ENCODE assay signal across 8 cellular contexts in genomic region chr19:8615813-8616596, GRCh38. TPM values are rescaled to one million over a fixed set of nuclear protein-coding genes. Genes with fewer than 3 reads are reported as not detected.
DNase-seq lines count a peak whose midpoint lies in the region; ATAC-seq and TF ChIP-seq lines count a peak whose summit lies in the region.

No MANE protein-coding gene starts in this region.

- H3K27me3 ChIP-seq in HAP-1 (ENCODE audit: low read depth) (no peaks in the 10 kb centered on the region; the same call in 1 of the 2 replicates), SK-N-SH (ENCODE audit: insufficient read depth) (peaks cover 47% of the 10 kb centered on the region; the same call in 1 of the 2 replicates), left ventricle myocardium inferior (ENCODE audit: low read depth) (peaks cover 59% of the 10 kb centered on the region)

- H3K9me3 ChIP-seq in HAP-1 (no peaks in the 10 kb centered on the region), SK-N-SH (no peaks in the 10 kb centered on the region), left ventricle myocardium inferior (replicated peaks) (no peaks in the 10 kb centered on the region)

- no peaks in the 10 kb centered on the region for H3K27me3 Mint-ChIP-seq in activated naive CD8-positive, alpha-beta T cell treated with anti-CD3 and anti-CD28 coated beads for 36 hours

- H4K20me1 ChIP-seq in SK-N-SH (ENCODE audit: insufficient read depth), result no peaks in the 10 kb centered on the region

- H3K79me2 ChIP-seq in SK-N-SH (ENCODE audit: insufficient read depth), result no peaks in the 10 kb centered on the region

- H3K4me2 ChIP-seq in SK-N-SH, result no peak overlapping the region

- CTCF ChIA-PET in SK-N-SH (lab: Yijun Ruan, JAX), result interaction anchor here (0.6 to 13.7 kb wide), 10 partner anchors 12 to 459 kb away, joined by 3 to 112 read pairs (median 4); partner anchors contain the start of gene MYO1F

- peak; percentile 96 for TF ChIP-seq CTCF in AG09319 (IDR thresholded peaks at IDR 0.05; ENCODE audit: low read depth, low read length)
- peak; percentile 97 for TF ChIP-seq CTCF in SK-N-SH (IDR thresholded peaks at IDR 0.05)
- peak; percentile 84 for TF ChIP-seq CTCF in left ventricle myocardium inferior (IDR thresholded peaks at IDR 0.05; ENCODE audit: borderline replicate concordance)

- H3K4me3 ChIP-seq in HAP-1, result no peak overlapping the region
- H3K4me3 ChIP-seq in SK-N-SH (ENCODE audit: low read depth in 2 of 2, low read length in 1 of 2), result no peak overlapping the region; a peak in 1 of 4 replicates
- no peak overlapping the region for H3K4me3 ChIP-seq in left ventricle myocardium inferior

- POLR2A ChIA-PET in SK-N-SH (lab: Yijun Ruan, JAX), result no interaction called here

- in situ Hi-C loops in HAP-1 (cut with MboI; ENCODE audit: low sequenced_read_pairs), result no loop called here

- H2AFZ ChIP-seq in SK-N-SH (ENCODE audit: low read depth), result no peak overlapping the region

- no peaks in the 10 kb centered on the region for H3K36me3 Mint-ChIP-seq in activated naive CD8-positive, alpha-beta T cell treated with anti-CD3 and anti-CD28 coated beads for 36 hours

- peak; percentile 64 for TF ChIP-seq RAD21 in SK-N-SH (IDR thresholded peaks at IDR 0.05; ENCODE audit: low read length)

- intact Hi-C loops in left ventricle myocardium inferior (cut with micrococcal nuclease), result no loop called here

- DNase-seq in AG09319 (ENCODE audit: extremely low read depth, low read depth) (no peak), HAP-1 (ENCODE audit: low spot score in 2 of 2) (peak; percentile 43 to 82), SK-N-SH (peak; percentile 68), left ventricle myocardium inferior (peak; percentile 51), amniotic stem cell (lab: John Stamatoyannopoulos, UW) (no peak)
- DNase-seq in activated naive CD8-positive, alpha-beta T cell treated with anti-CD3 and anti-CD28 coated beads for 36 hours, result peak; percentile 57
- peak; percentile 42 to 67 (median 50) for DNase-seq in stimulated activated CD4-positive, alpha-beta T cell treated with anti-CD3 and anti-CD28 coated beads, Interleukin-12 subunit alpha, Interleukin-12 subunit beta, amount 100 ng/mL, for 48 hours (ENCODE audit: low read depth in 2 of 3, low spot score in 1 of 3)

- no peaks in the 10 kb centered on the region for H3K9me3 Mint-ChIP-seq in activated naive CD8-positive, alpha-beta T cell treated with anti-CD3 and anti-CD28 coated beads for 36 hours

- H3K9me2 ChIP-seq in SK-N-SH, result no peaks in the 10 kb centered on the region

- H3K36me3 ChIP-seq in HAP-1 (replicated peaks) (no peaks in the 10 kb centered on the region), SK-N-SH (replicated peaks in 1 of 2; ENCODE audit: control insufficient read depth in 1 of 2, insufficient read depth in 2 of 2, low read length in 1 of 2) (no peaks in the 10 kb centered on the region), left ventricle myocardium inferior (no peaks in the 10 kb centered on the region)

- no peak overlapping the region for H3K4me3 Mint-ChIP-seq in activated naive CD8-positive, alpha-beta T cell treated with anti-CD3 and anti-CD28 coated beads for 36 hours

- H3K4me1 Mint-ChIP-seq in activated naive CD8-positive, alpha-beta T cell treated with anti-CD3 and anti-CD28 coated beads for 36 hours, result peaks cover 18% of the 10 kb centered on the region

- no peak for ATAC-seq in GM18907 (IDR thresholded peaks at IDR 0.05; ENCODE audit: unreplicated experiment)

- H3K27ac ChIP-seq in SK-N-SH (ENCODE audit: low read depth in 2 of 2, low read length in 1 of 2) (no peak overlapping the region), left ventricle myocardium inferior (replicated peaks) (no peak overlapping the region)

- H3K27ac Mint-ChIP-seq in activated naive CD8-positive, alpha-beta T cell treated with anti-CD3 and anti-CD28 coated beads for 36 hours, result no peak overlapping the region

- 9% methylated on average over 23 of the region's 23 CpGs for WGBS in SK-N-SH (ENCODE audit: low lambda C conversion rate)

- TF ChIP-seq EP300 in SK-N-SH (IDR thresholded peaks at IDR 0.05; ENCODE audit: borderline replicate concordance in 1 of 2, low read depth in 1 of 2, low read length in 1 of 2), result no peak

- H3K9ac ChIP-seq in SK-N-SH, result no peak overlapping the region

- peaks cover 3% of the 10 kb centered on the region for H3F3A ChIP-seq in SK-N-SH (replicated peaks; ENCODE audit: insufficient read depth)

- no peaks in the 10 kb centered on the region for H3K4me1 ChIP-seq in HAP-1
- H3K4me1 ChIP-seq in SK-N-SH (ENCODE audit: control insufficient read depth in 1 of 2, insufficient read depth in 2 of 2, low read depth in 1 of 2, low read length in 1 of 2), result no peaks in the 10 kb centered on the region; a peak in 2 of 4 replicates
- peaks cover 6% of the 10 kb centered on the region for H3K4me1 ChIP-seq in left ventricle myocardium inferior

TF ChIP-seq in SK-N-SH, 30 proteins besides CTCF, POLR2A, EP300 and RAD21:
- no peak for TF ChIP-seq JUND (IDR thresholded peaks at IDR 0.05)
- TF ChIP-seq SMC3 (IDR thresholded peaks at IDR 0.05; ENCODE audit: low read depth, low read length), result peak; percentile 73
- TF ChIP-seq ELF1 (IDR thresholded peaks at IDR 0.05), result no peak
- TF ChIP-seq REST (IDR thresholded peaks at IDR 0.05; ENCODE audit: low read depth, low read length), result no peak
- TF ChIP-seq SIN3A (IDR thresholded peaks at IDR 0.05; ENCODE audit: borderline replicate concordance, low read depth, low read length), result no peak
TF ChIP-seq in SK-N-SH: peak in this region for 1.

RNA-seq across cellular contexts. Expression of gene ADAMTS10, which starts 5.5 kb away (rescaled TPM):
- polyA plus RNA-seq in SK-N-SH (2012; rRNA removed), result 3.6 and 5.9 TPM in 2 replicates
- polyA plus RNA-seq in SK-N-SH (2012; cell fraction: cytosol; rRNA removed), result 0.84 and 1.7 TPM in 2 replicates
- polyA plus RNA-seq in SK-N-SH (2012; cell fraction: nucleus; rRNA removed), result 43.3 and 50.0 TPM in 2 replicates
- total RNA-seq in activated naive CD8-positive, alpha-beta T cell treated with anti-CD3 and anti-CD28 coated beads for 36 hours, result 1 to 10 TPM; 3.7 to 4.1 TPM
- 11.5 TPM for total RNA-seq in left ventricle myocardium inferior

RNA-seq across cellular contexts. Expression of gene NFILZ, which starts 14.4 kb away (rescaled TPM):
- not detected in 2 replicates for polyA plus RNA-seq in SK-N-SH (2012; rRNA removed)
- not detected in 2 replicates for polyA plus RNA-seq in SK-N-SH (2012; cell fraction: cytosol; rRNA removed)
- not detected in 2 replicates for polyA plus RNA-seq in SK-N-SH (2012; cell fraction: nucleus; rRNA removed)
- not detected for total RNA-seq in activated naive CD8-positive, alpha-beta T cell treated with anti-CD3 and anti-CD28 coated beads for 36 hours
- total RNA-seq in left ventricle myocardium inferior, result not detected

RNA-seq across cellular contexts. Expression of gene MYO1F, which starts 38.8 kb away (rescaled TPM):
- 0.24 and 0.51 TPM in 2 replicates for polyA plus RNA-seq in SK-N-SH (2012; rRNA removed)
- polyA plus RNA-seq in SK-N-SH (2012; cell fraction: cytosol; rRNA removed), result 0.14 and 0.21 TPM in 2 replicates
- polyA plus RNA-seq in SK-N-SH (2012; cell fraction: nucleus; rRNA removed), result 0.45 and 0.69 TPM in 2 replicates
- total RNA-seq in activated naive CD8-positive, alpha-beta T cell treated with anti-CD3 and anti-CD28 coated beads for 36 hours, result 1 to 10 TPM; 4.5 to 4.8 TPM
- 7.4 TPM for total RNA-seq in left ventricle myocardium inferior

Comparison
In these comparisons a context has a peak if more than half of its experiments do, and no peak if none do; other contexts are left out.
1. DNase-seq: peak in HAP-1 (2 of 2), SK-N-SH (single experiment), activated naive CD8-positive, alpha-beta T cell treated with anti-CD3 and anti-CD28 coated beads for 36 hours (single experiment), left ventricle myocardium inferior (single experiment) and stimulated activated CD4-positive, alpha-beta T cell treated with anti-CD3 and anti-CD28 coated beads, Interleukin-12 subunit alpha, Interleukin-12 subunit beta, amount 100 ng/mL, for 48 hours (3 of 3); none in AG09319 (single experiment) and amniotic stem cell (single experiment).
2. Peak in every context shown above with its lines, with median percentiles within 50 percentile points of each other: CTCF ChIP-seq.